In genomic region chr7:41010967-41011366, GRCh38 we compare ENCODE assay signal across 18 cellular contexts.
A peak's percentile ranks its signal among the peaks of the same experiment; 100 is the strongest.
DNase-seq lines count a peak whose midpoint lies in the region; FAIRE-seq and TF ChIP-seq lines count a peak whose summit lies in the region.
"Had no signal": no experiment of that assay in that cellular context is flagged by ENCODE, and none has a peak within 500 bp of the region (broad histone marks: within the 10 kb centered on the region; RNA-seq: fewer than 3 reads in every experiment).

No MANE protein-coding gene starts in this region.

- no peaks in the 10 kb centered on the region for H3K9me1 ChIP-seq in endothelial cell of umbilical vein (replicated peaks; ENCODE audit: control insufficient read depth, extremely low read depth, insufficient read depth, low read length)

- dilution Hi-C loops in endothelial cell of umbilical vein (cut with MboI; ENCODE audit: extremely low pct_ligation_motif_present, low sequenced_read_pairs) = no loop called here

- TF ChIP-seq CTCF in AG09319 (IDR thresholded peaks at IDR 0.05; ENCODE audit: low read depth, low read length) (no peak), endothelial cell of umbilical vein (IDR thresholded peaks at IDR 0.05; ENCODE audit: extremely low read depth in 1 of 2, insufficient read depth in 1 of 2, low read depth in 1 of 2, low read length in 2 of 2) (no peak)

- peak overlapping the region; percentile 4 for H3K9ac ChIP-seq in endothelial cell of umbilical vein (replicated peaks; ENCODE audit: extremely low read depth, insufficient read depth, low read length)

- no peaks in the 10 kb centered on the region for H3K9me3 ChIP-seq in endothelial cell of umbilical vein (replicated peaks; ENCODE audit: control insufficient read depth, insufficient read depth, low read length)
- no peaks in the 10 kb centered on the region for H3K9me3 ChIP-seq in effector memory CD4-positive, alpha-beta T cell (ENCODE audit: control insufficient read depth, low read length)
- H3K9me3 ChIP-seq: uterus had no signal

- FAIRE-seq in endothelial cell of umbilical vein (lab: Jason Lieb, UNC) = peak; percentile 85
- FAIRE-seq: bronchial epithelial cell had no signal

- DNase-seq in AG09319 (ENCODE audit: extremely low read depth, low read depth) (peak; percentile 50), HCEC 1CT (peak; percentile 53), endothelial cell of umbilical vein (ENCODE audit: low read depth, low spot score) (peak; percentile 70), lung microvascular endothelial cell (ENCODE audit: low read depth in 2 of 2) (peak; percentile 62 to 94), GOT3 (lab: John Stamatoyannopoulos, UW) (no peak), NOMO-1 treated with DMSO at 0.1 percent for 48 hours (lab: John Stamatoyannopoulos, UW; ENCODE audit: unreplicated experiment) (no peak), NCI-H1694 (lab: John Stamatoyannopoulos, UW) (no peak)
- no peak for DNase-seq in effector memory CD4-positive, alpha-beta T cell
- DNase-seq: activated CD4-positive, alpha-beta T cell treated with anti-CD3 and anti-CD28 coated beads, Interleukin-2, amount 10 ng/mL, durations not matched to agents 7 days and 5 days; activated T-cell treated with anti-CD3 and anti-CD28 coated beads for 4 hours; effector CD4-positive, alpha-beta T cell; glutamatergic neuron; KG1; NCI-H1105; NCI-H2227 treated with DMSO at 0.1 percent for 48 hours; stimulated activated CD4-positive, alpha-beta T cell treated with anti-CD3 and anti-CD28 coated beads, Interleukin-12 subunit alpha, Interleukin-12 subunit beta, amount 100 ng/mL, for 4 hours; uterus had no signal

- H3K79me2 ChIP-seq in endothelial cell of umbilical vein (ENCODE audit: control insufficient read depth, insufficient read depth, low read length) = no peaks in the 10 kb centered on the region

- no peaks in the 10 kb centered on the region for H3K36me3 ChIP-seq in endothelial cell of umbilical vein (ENCODE audit: control insufficient read depth in 2 of 2, extremely low read depth in 1 of 2, insufficient read depth in 2 of 2, low read length in 2 of 2)
- no peaks in the 10 kb centered on the region for H3K36me3 ChIP-seq in effector memory CD4-positive, alpha-beta T cell (ENCODE audit: control insufficient read depth, insufficient read depth, low read length)
- H3K36me3 ChIP-seq: uterus had no signal

- CTCF ChIA-PET in endothelial cell of umbilical vein (lab: Charles Lee) = interaction anchor here (0.8 to 3.3 kb wide), 7 partner anchors 12 to 699 kb away, joined by 3 to 17 read pairs (median 5); partner anchors contain the start of gene INHBA

- no peaks in the 10 kb centered on the region for H4K20me1 ChIP-seq in endothelial cell of umbilical vein (replicated peaks; ENCODE audit: control insufficient read depth, extremely low read depth, insufficient read depth, low read length)

- no peak overlapping the region for H3K4me3 ChIP-seq in endothelial cell of umbilical vein (replicated peaks in 1 of 3; ENCODE audit: insufficient read depth in 1 of 3, low read depth in 1 of 3, low read length in 3 of 3)
- no peak overlapping the region for H3K4me3 ChIP-seq in effector memory CD4-positive, alpha-beta T cell (ENCODE audit: insufficient read depth, low read depth, low read length, poor library complexity, severe bottlenecking)
- H3K4me3 ChIP-seq: uterus had no signal

- BruUV-seq in endothelial cell of umbilical vein (replicated peaks; lab: Mats Ljungman, UMichigan) = no TSS peak

- peaks cover 8% of the 10 kb centered on the region for H3K4me1 ChIP-seq in endothelial cell of umbilical vein (ENCODE audit: control insufficient read depth, extremely low read depth, insufficient read depth, low read length)
- H3K4me1 ChIP-seq in effector memory CD4-positive, alpha-beta T cell (ENCODE audit: control insufficient read depth, insufficient read depth, low read length, poor library complexity, severe bottlenecking) = no peaks in the 10 kb centered on the region
- H3K4me1 ChIP-seq: uterus had no signal

- intact Hi-C loops in endothelial cell of umbilical vein (cut with micrococcal nuclease) = loop anchor here (1.0 to 2.0 kb wide), 2 partner anchors 179 to 570 kb away; no protein-coding TSS in a partner anchor

- POLR2A ChIA-PET in endothelial cell of umbilical vein (lab: Charles Lee) = no interaction called here

- peak; percentile 22 for TF ChIP-seq POLR2A in endothelial cell of umbilical vein (IDR thresholded peaks at IDR 0.05; ENCODE audit: low read depth, low read length)

- H3K27me3 ChIP-seq in endothelial cell of umbilical vein (ENCODE audit: control insufficient read depth in 2 of 2, insufficient read depth in 2 of 2, low read length in 2 of 2) = no peaks in the 10 kb centered on the region
- H3K27me3 ChIP-seq in effector memory CD4-positive, alpha-beta T cell (replicated peaks; ENCODE audit: control insufficient read depth, insufficient read depth, low read length, poor library complexity, severe bottlenecking) = no peaks in the 10 kb centered on the region
- H3K27me3 ChIP-seq: uterus had no signal

- peak overlapping the region; percentile 14 for H3K27ac ChIP-seq in endothelial cell of umbilical vein (ENCODE audit: insufficient read depth, low read depth, low read length)
- H3K27ac ChIP-seq in effector memory CD4-positive, alpha-beta T cell (ENCODE audit: insufficient read depth, low read length, poor library complexity, severe bottlenecking) = no peak overlapping the region
- H3K27ac ChIP-seq: uterus had no signal

- H3K4me2 ChIP-seq in endothelial cell of umbilical vein (ENCODE audit: insufficient read depth, low read length) = peak overlapping the region; percentile 16

- H2AFZ ChIP-seq in endothelial cell of umbilical vein (ENCODE audit: low read depth, low read length) = no peak overlapping the region

TF ChIP-seq in endothelial cell of umbilical vein, 7 proteins besides CTCF, POLR2A, EP300 and RAD21:
- TF ChIP-seq FOS (IDR thresholded peaks at IDR 0.05; ENCODE audit: borderline replicate concordance, insufficient read depth, low read length) = no peak
- peak; percentile 49 for TF ChIP-seq POLR2AphosphoS5 (IDR thresholded peaks at IDR 0.05; ENCODE audit: insufficient read depth, low read depth, low read length)
- no peak for TF ChIP-seq EZH2 (IDR thresholded peaks at IDR 0.05; ENCODE audit: borderline replicate concordance, low read depth, low read length, severe bottlenecking)
- peak; percentile 30 for TF ChIP-seq GATA2 (IDR thresholded peaks at IDR 0.05; ENCODE audit: insufficient read depth, insufficient read length, low read depth, low read length)
- TF ChIP-seq, protein P1, sequence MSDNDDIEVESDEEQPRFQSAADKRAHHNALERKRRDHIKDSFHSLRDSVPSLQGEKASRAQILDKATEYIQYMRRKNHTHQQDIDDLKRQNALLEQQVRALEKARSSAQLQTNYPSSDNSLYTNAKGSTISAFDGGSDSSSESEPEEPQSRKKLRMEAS (IDR thresholded peaks at IDR 0.05; ENCODE audit: insufficient read depth, insufficient read length) = no peak
- TF ChIP-seq MYC (IDR thresholded peaks at IDR 0.05; ENCODE audit: low read depth, low read length) = no peak
- TF ChIP-seq JUN (IDR thresholded peaks at IDR 0.05; ENCODE audit: borderline replicate concordance, insufficient read depth, insufficient read length, low read depth) = peak; percentile 40
TF ChIP-seq in endothelial cell of umbilical vein: peak in this region for 3.

Comparison
In these comparisons a context has a peak if more than half of its experiments do, and no peak if none do; other contexts are left out.
1. DNase-seq: peak in AG09319 (single experiment), HCEC 1CT (single experiment), endothelial cell of umbilical vein (single experiment) and lung microvascular endothelial cell (2 of 2); none in GOT3 (single experiment), effector memory CD4-positive, alpha-beta T cell (0 of 3), NOMO-1 treated with DMSO at 0.1 percent for 48 hours (single experiment) and NCI-H1694 (single experiment).